Comparison of ENCODE assay signal across 8 cellular contexts in genomic region chr12:130162267-130162666, GRCh38.
DNase-seq lines count a peak whose midpoint lies in the region; ATAC-seq and TF ChIP-seq lines count a peak whose summit lies in the region.

Gene FZD10, plus strand, starts transcription at chr12:130162464. Its CDS starts 479 bp downstream, at chr12:130162943.

- no peaks in the 10 kb centered on the region for H3K36me3 Mint-ChIP-seq in activated naive CD8-positive, alpha-beta T cell treated with anti-CD3 and anti-CD28 coated beads, Interleukin-2, amount 50 U/mL, for 24 hours (ENCODE audit: low read depth)

- peak; percentile 60 for DNase-seq in HEK293T (ENCODE audit: extremely low spot score)
- DNase-seq in activated naive CD8-positive, alpha-beta T cell treated with anti-CD3 and anti-CD28 coated beads, Interleukin-2, amount 50 U/mL, for 24 hours, result peak; percentile 26
- DNase-seq in islet precursor cell, result peak; percentile 93
- DNase-seq in stimulated activated CD8-positive, alpha-beta memory T cell treated with anti-CD3 and anti-CD28 coated beads, Interleukin-2, amount 100 ng/mL, for 48 hours (ENCODE audit: low read depth in 2 of 2), result peak; percentile 7 to 8

- no peaks in the 10 kb centered on the region for H3K9me3 Mint-ChIP-seq in activated naive CD8-positive, alpha-beta T cell treated with anti-CD3 and anti-CD28 coated beads, Interleukin-2, amount 50 U/mL, for 24 hours

- no peak within 1 kb of the TSS for H3K27ac Mint-ChIP-seq in activated naive CD8-positive, alpha-beta T cell treated with anti-CD3 and anti-CD28 coated beads, Interleukin-2, amount 50 U/mL, for 24 hours

- peaks cover 36% of the 10 kb centered on the region for H3K27me3 Mint-ChIP-seq in activated naive CD8-positive, alpha-beta T cell treated with anti-CD3 and anti-CD28 coated beads, Interleukin-2, amount 50 U/mL, for 24 hours

- no peak for ATAC-seq in activated naive CD8-positive, alpha-beta T cell treated with anti-CD3 and anti-CD28 coated beads, Interleukin-2, amount 50 U/mL, for 24 hours
- no peak for ATAC-seq in GM21526 (IDR thresholded peaks at IDR 0.05; ENCODE audit: low FRiP score, unreplicated experiment)
- no peak for ATAC-seq in GM21447 (IDR thresholded peaks at IDR 0.05; ENCODE audit: unreplicated experiment)
- ATAC-seq in HG02981 (IDR thresholded peaks at IDR 0.05; ENCODE audit: unreplicated experiment), result no peak
- no peak for ATAC-seq in GM21786 (IDR thresholded peaks at IDR 0.05; ENCODE audit: unreplicated experiment)

- POLR2A ChIA-PET in HEK293T (lab: Yijun Ruan, JAX), result no interaction called here

- H3K4me1 Mint-ChIP-seq in activated naive CD8-positive, alpha-beta T cell treated with anti-CD3 and anti-CD28 coated beads, Interleukin-2, amount 50 U/mL, for 24 hours, result peaks cover 3% of the 10 kb centered on the region

- peak within 1 kb of the TSS; percentile 24 for H3K4me3 Mint-ChIP-seq in activated naive CD8-positive, alpha-beta T cell treated with anti-CD3 and anti-CD28 coated beads, Interleukin-2, amount 50 U/mL, for 24 hours

- CTCF ChIA-PET in HEK293T (lab: Yijun Ruan, JAX), result no interaction called here

TF ChIP-seq in HEK293T, 16 proteins besides CTCF, POLR2A, EP300 and RAD21:
- no peak for TF ChIP-seq FOXK2 (IDR thresholded peaks at IDR 0.05)
- no peak for TF ChIP-seq ZNF384 (IDR thresholded peaks at IDR 0.05)
- no peak for TF ChIP-seq CTBP1 (IDR thresholded peaks at IDR 0.05; ENCODE audit: borderline replicate concordance)
- TF ChIP-seq ELF4 (IDR thresholded peaks at IDR 0.05), result no peak
- no peak for TF ChIP-seq HDGF (IDR thresholded peaks at IDR 0.05; ENCODE audit: borderline replicate concordance)
- TF ChIP-seq BHLHE40 (IDR thresholded peaks at IDR 0.05; ENCODE audit: borderline replicate concordance), result no peak
- TF ChIP-seq LEF1 (IDR thresholded peaks at IDR 0.05; ENCODE audit: borderline replicate concordance), result no peak
- TF ChIP-seq ARNT (IDR thresholded peaks at IDR 0.05), result no peak
- TF ChIP-seq FOXM1 (IDR thresholded peaks at IDR 0.05; ENCODE audit: borderline replicate concordance), result no peak
- no peak for TF ChIP-seq PKNOX1 (IDR thresholded peaks at IDR 0.05)
- no peak for TF ChIP-seq SP1 (IDR thresholded peaks at IDR 0.05)
- no peak for TF ChIP-seq FOXA1 (IDR thresholded peaks at IDR 0.05)
- TF ChIP-seq SUZ12 (IDR thresholded peaks at IDR 0.05), result no peak
- no peak for TF ChIP-seq TARDBP (IDR thresholded peaks at IDR 0.05)
- no peak for TF ChIP-seq NFRKB (IDR thresholded peaks at IDR 0.05)

Comparison
In these comparisons a context has a peak if more than half of its experiments do, and no peak if none do; other contexts are left out.
1. DNase-seq: peak in every context shown above with its lines; median percentile 93 in islet precursor cell; 60 in HEK293T; 26 in activated naive CD8-positive, alpha-beta T cell treated with anti-CD3 and anti-CD28 coated beads, Interleukin-2, amount 50 U/mL, for 24 hours; 8 in stimulated activated CD8-positive, alpha-beta memory T cell treated with anti-CD3 and anti-CD28 coated beads, Interleukin-2, amount 100 ng/mL, for 48 hours.